ENCODE assay signal across 8 cellular contexts in genomic region chr14:49977126-49977841, GRCh38.
DNase-seq lines count a peak whose midpoint lies in the region; ATAC-seq, FAIRE-seq and TF ChIP-seq lines count a peak whose summit lies in the region.

No MANE protein-coding gene starts in this region.

- peak; percentile 55 for ATAC-seq in GM18873 (IDR thresholded peaks at IDR 0.05; ENCODE audit: low FRiP score, unreplicated experiment)
- ATAC-seq in HG02943 (IDR thresholded peaks at IDR 0.05; ENCODE audit: low read depth, unreplicated experiment), result peak; percentile 61

- no peaks in the 10 kb centered on the region for H3K9me1 ChIP-seq in endothelial cell of umbilical vein (replicated peaks; ENCODE audit: control insufficient read depth, extremely low read depth, insufficient read depth, low read length)

- no TSS peak for BruUV-seq in endothelial cell of umbilical vein (replicated peaks; lab: Mats Ljungman, UMichigan)

- H3K27ac ChIP-seq in endothelial cell of umbilical vein (ENCODE audit: insufficient read depth, low read depth, low read length) (no peak overlapping the region), RWPE1 (no peak overlapping the region)

- no peaks in the 10 kb centered on the region for H3K27me3 ChIP-seq in endothelial cell of umbilical vein (ENCODE audit: control insufficient read depth in 2 of 2, insufficient read depth in 2 of 2, low read length in 2 of 2)

- DNase-seq in SKM-1 treated with dmso at 0.1 percent for 144 hours (lab: John Stamatoyannopoulos, UW; ENCODE audit: unreplicated experiment) (peak; percentile 12), endothelial cell of umbilical vein (ENCODE audit: low read depth, low spot score) (peak; percentile 27), NCI-H69 (lab: John Stamatoyannopoulos, UW) (no peak), A172 (ENCODE audit: low spot score) (no peak), RWPE1 (ENCODE audit: low spot score) (no peak), AG20443 (ENCODE audit: low spot score) (no peak)

- intact Hi-C loops in endothelial cell of umbilical vein (cut with micrococcal nuclease), result no loop called here

- H3K79me2 ChIP-seq in endothelial cell of umbilical vein (ENCODE audit: control insufficient read depth, insufficient read depth, low read length), result no peaks in the 10 kb centered on the region

- CTCF ChIA-PET in endothelial cell of umbilical vein (lab: Charles Lee), result interaction anchor here (0.9 to 3.1 kb wide), 5 partner anchors 64 to 115 kb away, joined by 3 to 19 read pairs (median 4); no protein-coding TSS in a partner anchor
- CTCF ChIA-PET in RWPE1 (lab: Yijun Ruan, JAX), result interaction anchor here (0.6 to 0.7 kb wide), 3 partner anchors 13 to 631 kb away, joined by 3 to 6 read pairs (median 3); no protein-coding TSS in a partner anchor

- POLR2A ChIA-PET in endothelial cell of umbilical vein (lab: Charles Lee) (no interaction called here), RWPE1 (lab: Yijun Ruan, JAX; ENCODE audit: low non-redundant PET) (no interaction called here)

- H3K4me2 ChIP-seq in endothelial cell of umbilical vein (ENCODE audit: insufficient read depth, low read length), result no peak overlapping the region

- H3K4me3 ChIP-seq in endothelial cell of umbilical vein (replicated peaks in 1 of 3; ENCODE audit: insufficient read depth in 1 of 3, low read depth in 1 of 3, low read length in 3 of 3), result no peak overlapping the region

- H3K9me3 ChIP-seq in endothelial cell of umbilical vein (replicated peaks; ENCODE audit: control insufficient read depth, insufficient read depth, low read length), result no peaks in the 10 kb centered on the region

- no peak for FAIRE-seq in endothelial cell of umbilical vein (lab: Jason Lieb, UNC)

- TF ChIP-seq POLR2A in endothelial cell of umbilical vein (IDR thresholded peaks at IDR 0.05; ENCODE audit: low read depth, low read length), result no peak

- H3K36me3 ChIP-seq in endothelial cell of umbilical vein (ENCODE audit: control insufficient read depth in 2 of 2, extremely low read depth in 1 of 2, insufficient read depth in 2 of 2, low read length in 2 of 2), result no peaks in the 10 kb centered on the region

- peaks cover 41% of the 10 kb centered on the region for H3K4me1 ChIP-seq in endothelial cell of umbilical vein (ENCODE audit: control insufficient read depth, extremely low read depth, insufficient read depth, low read length)

- H4K20me1 ChIP-seq in endothelial cell of umbilical vein (replicated peaks; ENCODE audit: control insufficient read depth, extremely low read depth, insufficient read depth, low read length), result no peaks in the 10 kb centered on the region

- H2AFZ ChIP-seq in endothelial cell of umbilical vein (ENCODE audit: low read depth, low read length), result peak overlapping the region; percentile 67

- H3K9ac ChIP-seq in endothelial cell of umbilical vein (replicated peaks; ENCODE audit: extremely low read depth, insufficient read depth, low read length), result no peak overlapping the region

- dilution Hi-C loops in endothelial cell of umbilical vein (cut with MboI; ENCODE audit: extremely low pct_ligation_motif_present, low sequenced_read_pairs), result no loop called here

- TF ChIP-seq CTCF in endothelial cell of umbilical vein (IDR thresholded peaks at IDR 0.05; ENCODE audit: extremely low read depth in 1 of 2, insufficient read depth in 1 of 2, low read depth in 1 of 2, low read length in 2 of 2), result no peak
- no peak for TF ChIP-seq CTCF in RWPE1 (conservative IDR thresholded peaks at IDR 0.05; ENCODE audit: low read depth)

TF ChIP-seq in endothelial cell of umbilical vein, 7 proteins besides CTCF, POLR2A, EP300 and RAD21:
- TF ChIP-seq EZH2 (IDR thresholded peaks at IDR 0.05; ENCODE audit: borderline replicate concordance, low read depth, low read length, severe bottlenecking), result no peak
- TF ChIP-seq GATA2 (IDR thresholded peaks at IDR 0.05; ENCODE audit: insufficient read depth, insufficient read length, low read depth, low read length), result no peak
- no peak for TF ChIP-seq MAX (IDR thresholded peaks at IDR 0.05; ENCODE audit: insufficient read depth, insufficient read length)
- no peak for TF ChIP-seq FOS (IDR thresholded peaks at IDR 0.05; ENCODE audit: borderline replicate concordance, insufficient read depth, low read length)
- TF ChIP-seq MYC (IDR thresholded peaks at IDR 0.05; ENCODE audit: low read depth, low read length), result no peak
- TF ChIP-seq JUN (IDR thresholded peaks at IDR 0.05; ENCODE audit: borderline replicate concordance, insufficient read depth, insufficient read length, low read depth), result no peak
- no peak for TF ChIP-seq POLR2AphosphoS5 (IDR thresholded peaks at IDR 0.05; ENCODE audit: insufficient read depth, low read depth, low read length)
TF ChIP-seq in endothelial cell of umbilical vein: peak in this region for 0.

Comparison
In these comparisons a context has a peak if more than half of its experiments do, and no peak if none do; other contexts are left out.
1. DNase-seq: peak in SKM-1 treated with dmso at 0.1 percent for 144 hours (single experiment) and endothelial cell of umbilical vein (single experiment); none in NCI-H69 (single experiment), A172 (single experiment), RWPE1 (single experiment) and AG20443 (single experiment).